In genomic region chr2:236286866-236287545, GRCh38 we compare ENCODE assay signal across 17 cellular contexts. TPM values are rescaled to one million over a fixed set of nuclear protein-coding genes. Genes with fewer than 3 reads are reported as not detected.
DNase-seq lines count a peak whose midpoint lies in the region; ATAC-seq and TF ChIP-seq lines count a peak whose summit lies in the region.
"Had no signal": no experiment of that assay in that cellular context is flagged by ENCODE, and none has a peak within 500 bp of the region (broad histone marks: within the 10 kb centered on the region; RNA-seq: fewer than 3 reads in every experiment).

No MANE protein-coding gene starts in this region.

- no peaks in the 10 kb centered on the region for H3K27me3 ChIP-seq in prostate gland (replicated peaks; ENCODE audit: insufficient read depth)

- no peak for TF ChIP-seq RAD21 in Ishikawa (IDR thresholded peaks at IDR 0.05; ENCODE audit: low read depth)

- intact Hi-C loops in prostate gland (cut with DNase I) = no loop called here

- TF ChIP-seq POLR2A in prostate gland (IDR thresholded peaks at IDR 0.05) = no peak

- no peaks in the 10 kb centered on the region for H3K4me1 ChIP-seq in prostate gland (replicated peaks)

- ATAC-seq in GM18907 (IDR thresholded peaks at IDR 0.05; ENCODE audit: unreplicated experiment) (no peak), GM21825 (IDR thresholded peaks at IDR 0.05; ENCODE audit: unreplicated experiment) (no peak)
- ATAC-seq: stimulated activated memory B cell treated with anti-CD40 and anti-IgM and Interleukin-4, amounts not matched to agents 10 μg/mL and 1 μg/mL and 100 μg/mL, for 72 hours had no signal

- WGBS in prostate gland = 90% methylated on average over 7 of the region's 7 CpGs

- H3K27ac ChIP-seq in prostate gland = no peak overlapping the region
- H3K27ac ChIP-seq: dorsolateral prefrontal cortex, HL-60 had no signal

- peak; percentile 36 for DNase-seq in COLO829 (ENCODE audit: low spot score)
- DNase-seq in astrocyte of the spinal cord (ENCODE audit: low read depth, low spot score) = peak; percentile 2
- peak; percentile 47 for DNase-seq in mesenteric fat pad (ENCODE audit: low spot score)
- no peak for DNase-seq in prostate gland (ENCODE audit: low spot score)
- DNase-seq in DMS153 treated with DMSO at 0.1 percent for 48 hours (lab: John Stamatoyannopoulos, UW; ENCODE audit: unreplicated experiment) = no peak
- DNase-seq: activated CD4-positive, CD25-positive, alpha-beta regulatory T cell treated with anti-CD3 and anti-CD28 coated beads, Interleukin-2, amount 50 U/mL, for 72 hours; C1 segment of cervical spinal cord; dorsolateral prefrontal cortex; H9; MV-4-11; stimulated activated CD4-positive, alpha-beta T cell treated with anti-CD3 and anti-CD28 coated beads, Interleukin-4, amount 100 ng/mL, for 4 hours had no signal

- in situ Hi-C loops in astrocyte of the spinal cord (cut with HindIII; ENCODE audit: low sequenced_read_pairs) = no loop called here

- no peaks in the 10 kb centered on the region for H3K36me3 ChIP-seq in prostate gland

- no peaks in the 10 kb centered on the region for H3K9me3 ChIP-seq in prostate gland

- TF ChIP-seq EP300 in Ishikawa (IDR thresholded peaks at IDR 0.05; ENCODE audit: borderline replicate concordance) = no peak

- no peak overlapping the region for H3K4me3 ChIP-seq in astrocyte of the spinal cord (ENCODE audit: low read depth, low read length)
- H3K4me3 ChIP-seq in prostate gland = no peak overlapping the region
- H3K4me3 ChIP-seq: dorsolateral prefrontal cortex had no signal

- TF ChIP-seq CTCF in astrocyte of the spinal cord (IDR thresholded peaks at IDR 0.05; ENCODE audit: low read depth, low read length) = no peak
- no peak for TF ChIP-seq CTCF in prostate gland (IDR thresholded peaks at IDR 0.05)

TF ChIP-seq in Ishikawa, 13 proteins besides CTCF, POLR2A, EP300 and RAD21:
- TF ChIP-seq ZBTB7A (IDR thresholded peaks at IDR 0.05; ENCODE audit: low read depth) (no peak), USF1 (IDR thresholded peaks at IDR 0.05) (peak; percentile 43)
TF ChIP-seq in Ishikawa: peak in this region for 1.

RNA-seq across cellular contexts. Expression of gene ASB18, which starts 22.8 kb away (rescaled TPM):
- total RNA-seq in mesenteric fat pad (not detected), prostate gland (not detected)
- total RNA-seq: H9, ureter had no signal

Comparison
In these comparisons a context has a peak if more than half of its experiments do, and no peak if none do; other contexts are left out.
1. DNase-seq: peak in COLO829 (single experiment), astrocyte of the spinal cord (single experiment) and mesenteric fat pad (single experiment); none in prostate gland (single experiment) and DMS153 treated with DMSO at 0.1 percent for 48 hours (single experiment).